8 cellular contexts compared by ENCODE assay signal in the genomic region with DNA sequence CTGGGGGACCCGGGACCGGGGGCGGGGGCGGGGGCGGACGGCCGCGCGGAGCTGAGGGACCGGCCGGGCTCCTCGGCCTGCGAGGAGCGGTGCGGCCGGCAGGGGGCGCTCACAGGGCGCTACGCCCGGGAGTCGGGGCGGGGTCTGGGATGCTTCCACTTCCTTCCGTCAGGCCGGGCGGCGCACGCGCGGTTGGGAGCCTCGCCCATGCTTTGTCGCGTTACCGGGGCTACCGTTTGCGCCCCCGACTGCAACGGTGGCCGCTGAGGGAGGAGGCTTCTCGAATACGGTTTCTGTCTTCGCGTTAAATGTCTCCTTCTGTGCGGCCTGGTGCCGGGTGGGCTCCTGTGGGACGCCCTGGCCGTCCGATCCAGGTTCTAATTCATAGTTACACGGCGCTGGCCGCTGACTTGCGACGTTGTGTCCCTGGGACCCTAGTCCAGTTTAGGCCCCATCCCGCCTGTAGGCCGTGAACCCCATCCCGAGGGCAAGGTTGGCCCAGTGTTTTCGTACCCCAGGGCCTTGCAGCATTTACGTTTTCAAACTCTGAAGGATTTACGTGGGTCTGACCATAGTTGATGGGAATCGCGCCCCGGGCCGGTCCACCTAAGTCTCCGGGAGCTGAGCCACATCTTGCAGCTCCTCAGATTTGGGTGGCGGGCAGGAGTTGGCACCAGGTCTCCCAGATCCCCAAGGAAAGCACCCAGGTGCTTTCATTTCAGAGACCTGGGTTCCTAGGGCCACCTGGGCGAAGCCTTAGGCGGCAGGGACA. TPM values are rescaled to one million over a fixed set of nuclear protein-coding genes. Genes with fewer than 3 reads are reported as not detected.
DNase-seq lines count a peak whose midpoint lies in the region; ATAC-seq and TF ChIP-seq lines count a peak whose summit lies in the region.

No MANE protein-coding gene starts in this region.

- H3K27ac ChIP-seq in CD4-positive, alpha-beta T cell (ENCODE audit: low read depth, low read length): peak overlapping the region; percentile 91
- peak overlapping the region; percentile 88 for H3K27ac ChIP-seq in HL-60 (replicated peaks)

- no peak for TF ChIP-seq CTCF in CD4-positive, alpha-beta T cell (IDR thresholded peaks at IDR 0.05)
- no peak for TF ChIP-seq CTCF in HL-60 (IDR thresholded peaks at IDR 0.05; ENCODE audit: insufficient read depth, low read length)

- H3K9me3 ChIP-seq in CD4-positive, alpha-beta T cell (ENCODE audit: control insufficient read depth, low read length): no peaks in the 10 kb centered on the region
- H3K9me3 ChIP-seq in mononuclear cell (ENCODE audit: low read depth, low read length): no peaks in the 10 kb centered on the region

- peak overlapping the region; percentile 88 for H3K4me3 Mint-ChIP-seq in CD4-positive, alpha-beta T cell

- CTCF ChIA-PET in CD4-positive, alpha-beta T cell (lab: Charles Lee): interaction anchor here (0.6 to 3.0 kb wide), 5 partner anchors 8 to 227 kb away, joined by 3 to 9 read pairs (median 4); no protein-coding TSS in a partner anchor

- peak overlapping the region; percentile 94 for H3K27ac Mint-ChIP-seq in CD4-positive, alpha-beta T cell

- peak; percentile 80 to 90 (median 86) for DNase-seq in CD4-positive, alpha-beta T cell
- DNase-seq in HL-60 (ENCODE audit: low read depth in 1 of 2, low spot score in 1 of 2) (peak; percentile 54 to 79), NOMO-1 treated with dmso at 0.1 percent for 144 hours (lab: John Stamatoyannopoulos, UW; ENCODE audit: unreplicated experiment) (peak; percentile 22), activated T-cell treated with anti-CD3 and anti-CD28 coated beads for 1 hour (ENCODE audit: low read depth) (peak; percentile 85), epidermal melanocyte (ENCODE audit: insufficient read length, low spot score) (peak; percentile 41)
- peak; percentile 76 to 79 for DNase-seq in stimulated activated CD8-positive, alpha-beta memory T cell treated with anti-CD3 and anti-CD28 coated beads, Interleukin-2, amount 100 ng/mL, for 1 hour (ENCODE audit: low read depth in 2 of 2)

- H3K4me1 Mint-ChIP-seq in CD4-positive, alpha-beta T cell (ENCODE audit: low read depth): peaks cover 33% of the 10 kb centered on the region

- POLR2A ChIA-PET in CD4-positive, alpha-beta T cell (lab: Charles Lee): interaction anchor here (0.7 to 3.4 kb wide), 5 partner anchors 9 to 28 kb away, joined by 3 to 17 read pairs (median 4); no protein-coding TSS in a partner anchor

- H3K4me1 ChIP-seq in mononuclear cell (ENCODE audit: insufficient read depth, low read length): peaks cover 31% of the 10 kb centered on the region

- H3K36me3 Mint-ChIP-seq in CD4-positive, alpha-beta T cell (ENCODE audit: low read depth): peaks cover 42% of the 10 kb centered on the region

- H3K27me3 Mint-ChIP-seq in CD4-positive, alpha-beta T cell: no peaks in the 10 kb centered on the region

- no peaks in the 10 kb centered on the region for H3K27me3 ChIP-seq in CD4-positive, alpha-beta T cell (ENCODE audit: control insufficient read depth, insufficient read depth, low read length)
- H3K27me3 ChIP-seq in HL-60 (ENCODE audit: insufficient read depth, poor library complexity, severe bottlenecking): no peaks in the 10 kb centered on the region
- no peaks in the 10 kb centered on the region for H3K27me3 ChIP-seq in mononuclear cell (ENCODE audit: insufficient read depth, low read length)

- H3K4me3 ChIP-seq in HL-60 (replicated peaks; ENCODE audit: insufficient read depth, low read length) (peak overlapping the region; percentile 75), mononuclear cell (ENCODE audit: low read length) (peak overlapping the region; percentile 81)

- peak; percentile 62 for ATAC-seq in CD4-positive, alpha-beta T cell (ENCODE audit: poor library complexity)
- peak; percentile 52 for ATAC-seq in GM19452 (IDR thresholded peaks at IDR 0.05; ENCODE audit: unreplicated experiment)

- intact Hi-C loops in CD4-positive, alpha-beta T cell (cut with DNase I, micrococcal nuclease): loop anchor here (1.0 to 10.0 kb wide), 3 partner anchors 12 to 1744 kb away; a partner anchor contains a TSS

- H3K9me3 Mint-ChIP-seq in CD4-positive, alpha-beta T cell: no peaks in the 10 kb centered on the region

RNA-seq across cellular contexts. Expression of a gene that starts 0.5 kb away (rescaled TPM):
- total RNA-seq in CD4-positive, alpha-beta T cell: 100 to 1,000 TPM; 126 to 137 TPM
- total RNA-seq in mononuclear cell: 83.0 TPM

Comparison
In these comparisons a context has a peak if more than half of its experiments do, and no peak if none do; other contexts are left out.
1. Peak in every context shown above with its lines: DNase-seq, ATAC-seq, H3K4me3 ChIP-seq and H3K27ac ChIP-seq.
2. DNase-seq: peak in every context shown above with its lines; median percentile 86 in CD4-positive, alpha-beta T cell; 85 in activated T-cell treated with anti-CD3 and anti-CD28 coated beads for 1 hour; 78 in stimulated activated CD8-positive, alpha-beta memory T cell treated with anti-CD3 and anti-CD28 coated beads, Interleukin-2, amount 100 ng/mL, for 1 hour; 66 in HL-60; 41 in epidermal melanocyte; 22 in NOMO-1 treated with dmso at 0.1 percent for 144 hours.